11 cellular contexts compared by ENCODE assay signal in the genomic region with DNA sequence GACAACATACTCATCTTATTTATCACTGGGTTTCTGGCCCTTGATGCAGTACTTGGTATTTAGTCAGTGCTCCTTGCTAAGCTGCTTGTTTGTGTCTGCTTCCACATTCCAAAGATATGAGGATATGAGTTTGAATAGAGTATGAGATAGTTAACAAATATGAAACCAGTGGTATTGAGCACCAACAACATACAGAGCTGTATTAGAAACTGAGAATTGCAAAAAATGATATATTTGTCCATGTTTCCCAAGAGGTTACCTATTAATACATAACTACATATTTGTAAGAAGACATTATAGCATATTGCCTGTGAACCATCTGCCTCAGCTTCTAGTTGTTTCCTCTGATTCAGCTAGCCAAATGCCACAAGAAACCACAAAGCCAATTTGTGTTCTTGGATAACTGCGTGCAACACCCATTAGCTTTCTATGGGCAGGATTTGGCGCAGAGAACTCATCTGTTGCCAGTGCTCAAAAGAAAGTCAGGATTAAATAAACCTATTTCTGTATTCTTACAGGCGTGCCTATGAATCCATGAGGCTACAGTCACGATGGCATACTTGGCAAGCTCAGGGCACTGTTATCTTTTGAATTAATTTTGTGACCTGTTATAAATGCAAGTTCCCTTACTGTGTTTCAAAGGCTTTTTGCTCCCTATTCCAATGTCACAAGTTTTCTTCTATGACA.
A peak's percentile ranks its signal among the peaks of the same experiment; 100 is the strongest.
DNase-seq lines count a peak whose midpoint lies in the region; ATAC-seq and TF ChIP-seq lines count a peak whose summit lies in the region.
"Had no signal": no experiment of that assay in that cellular context is flagged by ENCODE, and none has a peak within 500 bp of the region (broad histone marks: within the 10 kb centered on the region; RNA-seq: fewer than 3 reads in every experiment).

No MANE protein-coding gene starts in this region.

- H3K36me3 Mint-ChIP-seq in naive thymus-derived CD4-positive, alpha-beta T cell, result peaks cover 0 to 6% (median 0%) of the 10 kb centered on the region in 5 donors
- H3K36me3 Mint-ChIP-seq: memory B cell had no signal

- no peak for ATAC-seq in HG02798 (IDR thresholded peaks at IDR 0.05; ENCODE audit: poor library complexity, unreplicated experiment)
- ATAC-seq in naive thymus-derived CD4-positive, alpha-beta T cell, result no peak

- peak overlapping the region; percentile 78 for H3K27ac ChIP-seq in muscle layer of duodenum (ENCODE audit: low read length)
- H3K27ac ChIP-seq in naive thymus-derived CD4-positive, alpha-beta T cell (ENCODE audit: low read depth, low read length), result no peak overlapping the region

- H3K27me3 ChIP-seq in BJ (ENCODE audit: control insufficient read depth, insufficient read depth, low read length) (no peaks in the 10 kb centered on the region), muscle layer of duodenum (ENCODE audit: low read depth, low read length) (no peaks in the 10 kb centered on the region)
- no peaks in the 10 kb centered on the region for H3K27me3 ChIP-seq in naive thymus-derived CD4-positive, alpha-beta T cell (ENCODE audit: control insufficient read depth in 2 of 2, insufficient read depth in 2 of 2, low read length in 2 of 2)

- no peak for TF ChIP-seq POLR2A in erythroblast (IDR thresholded peaks at IDR 0.05; ENCODE audit: low read length)

- intact Hi-C loops in naive thymus-derived CD4-positive, alpha-beta T cell (cut with micrococcal nuclease), result loop anchor here in 1 of 2 donors (10.0 kb wide), 1 partner anchor 946 kb away; no protein-coding TSS in a partner anchor

- peaks cover 0 to 2% (median 0%) of the 10 kb centered on the region in 11 donors for H3K9me3 Mint-ChIP-seq in naive thymus-derived CD4-positive, alpha-beta T cell
- H3K9me3 Mint-ChIP-seq: memory B cell; stimulated activated naive CD8-positive, alpha-beta T cell treated with anti-CD3 and anti-CD28 coated beads, Interleukin-15, Interleukin-2, amounts not matched to agents 100 ng/mL and 50 ng/mL, for 24 hours had no signal

- H3K4me3 Mint-ChIP-seq in naive thymus-derived CD4-positive, alpha-beta T cell, result no peak overlapping the region
- H3K4me3 Mint-ChIP-seq: memory B cell; stimulated activated naive CD8-positive, alpha-beta T cell treated with anti-CD3 and anti-CD28 coated beads, Interleukin-15, Interleukin-2, amounts not matched to agents 100 ng/mL and 50 ng/mL, for 24 hours had no signal

- POLR2A ChIA-PET in BJ (lab: Charles Lee), result interaction anchor here (0.5 to 0.6 kb wide), 3 partner anchors 76 to 1255 kb away, joined by 5 to 7 read pairs (median 5); no protein-coding TSS in a partner anchor
- POLR2A ChIA-PET in naive thymus-derived CD4-positive, alpha-beta T cell (lab: Charles Lee), result no interaction called here

- no peak overlapping the region for H3K4me3 ChIP-seq in BJ (ENCODE audit: low read depth, low read length)
- H3K4me3 ChIP-seq in muscle layer of duodenum (ENCODE audit: low read depth in 1 of 2, low read length in 2 of 2), result peak overlapping the region in 1 of 2 donors; percentile 27
- no peak overlapping the region for H3K4me3 ChIP-seq in naive thymus-derived CD4-positive, alpha-beta T cell (ENCODE audit: low read length)

- H3K27me3 Mint-ChIP-seq in naive thymus-derived CD4-positive, alpha-beta T cell, result peaks cover 0 to 18% (median 10%) of the 10 kb centered on the region in 5 donors

- no peak overlapping the region for H3K27ac Mint-ChIP-seq in naive thymus-derived CD4-positive, alpha-beta T cell
- H3K27ac Mint-ChIP-seq: memory B cell; stimulated activated naive CD8-positive, alpha-beta T cell treated with anti-CD3 and anti-CD28 coated beads, Interleukin-15, Interleukin-2, amounts not matched to agents 100 ng/mL and 50 ng/mL, for 24 hours had no signal

- CTCF ChIA-PET in BJ (lab: Yijun Ruan, JAX), result interaction anchor here (0.6 to 4.5 kb wide), 31 partner anchors 9 to 944 kb away, joined by 3 to 43 read pairs (median 4); no protein-coding TSS in a partner anchor
- CTCF ChIA-PET in naive thymus-derived CD4-positive, alpha-beta T cell (lab: Charles Lee), result no interaction called here

- DNase-seq in BJ (ENCODE audit: low read depth) (peak; percentile 83), NCI-H446 treated with DMSO at 0.1 percent for 48 hours (lab: John Stamatoyannopoulos, UW) (peak; percentile 73), dedifferentiated amniotic fluid mesenchymal stem cell (ENCODE audit: extremely low spot score) (peak; percentile 91), erythroblast (lab: John Stamatoyannopoulos, UW) (no peak)
- DNase-seq in stimulated activated CD4-positive, alpha-beta T cell treated with anti-CD3 and anti-CD28 coated beads, Interleukin-2, amount 100 ng/mL, for 24 hours, result no peak
- no peak for DNase-seq in naive thymus-derived CD4-positive, alpha-beta T cell
- DNase-seq: activated naive CD4-positive, alpha-beta T cell had no signal

- no peak for TF ChIP-seq CTCF in BJ (IDR thresholded peaks at IDR 0.05; ENCODE audit: insufficient read depth, low read depth, low read length)

- H3K36me3 ChIP-seq in BJ (ENCODE audit: control insufficient read depth, insufficient read depth, low read length) (no peaks in the 10 kb centered on the region), muscle layer of duodenum (ENCODE audit: control insufficient read depth in 1 of 2, insufficient read depth in 2 of 2, low read length in 2 of 2) (no peaks in the 10 kb centered on the region)
- H3K36me3 ChIP-seq in naive thymus-derived CD4-positive, alpha-beta T cell (ENCODE audit: control insufficient read depth in 2 of 3, insufficient read depth in 3 of 3, low read length in 3 of 3), result no peaks in the 10 kb centered on the region

- H3K9me3 ChIP-seq in muscle layer of duodenum (ENCODE audit: control insufficient read depth in 1 of 2, low read length in 2 of 2), result no peaks in the 10 kb centered on the region
- H3K9me3 ChIP-seq in naive thymus-derived CD4-positive, alpha-beta T cell (ENCODE audit: control insufficient read depth in 2 of 3, low read length in 3 of 3), result no peaks in the 10 kb centered on the region

- peaks cover 7 to 16% of the 10 kb centered on the region in 2 donors for H3K4me1 ChIP-seq in muscle layer of duodenum (ENCODE audit: control insufficient read depth in 1 of 2, insufficient read depth in 2 of 2, low read length in 2 of 2)
- H3K4me1 ChIP-seq in naive thymus-derived CD4-positive, alpha-beta T cell (ENCODE audit: control insufficient read depth in 2 of 2, insufficient read depth in 2 of 2, low read length in 2 of 2), result no peaks in the 10 kb centered on the region

- peaks cover 0 to 31% (median 0%) of the 10 kb centered on the region in 7 donors for H3K4me1 Mint-ChIP-seq in naive thymus-derived CD4-positive, alpha-beta T cell

Comparison
In these comparisons a context has a peak if more than half of its experiments do, and no peak if none do; other contexts are left out.
1. DNase-seq: peak in BJ (single experiment), NCI-H446 treated with DMSO at 0.1 percent for 48 hours (single experiment) and dedifferentiated amniotic fluid mesenchymal stem cell (single experiment); none in stimulated activated CD4-positive, alpha-beta T cell treated with anti-CD3 and anti-CD28 coated beads, Interleukin-2, amount 100 ng/mL, for 24 hours (0 of 2), erythroblast (0 of 2) and naive thymus-derived CD4-positive, alpha-beta T cell (0 of 9).